In genomic region chr7:138880881-138881577, GRCh38 we compare ENCODE assay signal across 21 cellular contexts.
DNase-seq lines count a peak whose midpoint lies in the region; TF ChIP-seq lines count a peak whose summit lies in the region.
"Had no signal": no experiment of that assay in that cellular context is flagged by ENCODE, and none has a peak within 500 bp of the region (broad histone marks: within the 10 kb centered on the region; RNA-seq: fewer than 3 reads in every experiment).

No MANE protein-coding gene starts in this region.

- no peak for TF ChIP-seq CTCF in AG10803 (conservative IDR thresholded peaks at IDR 0.05; ENCODE audit: low read length)
- no peak for TF ChIP-seq CTCF in fibroblast of the aortic adventitia (IDR thresholded peaks at IDR 0.05; ENCODE audit: insufficient read depth, low read length)
- no peak for TF ChIP-seq CTCF in neural progenitor cell (IDR thresholded peaks at IDR 0.05)
- TF ChIP-seq CTCF in OCI-LY7 (conservative IDR thresholded peaks at IDR 0.05; ENCODE audit: low read length), result no peak

- CTCF ChIA-PET in OCI-LY7 (lab: Charles Lee; ENCODE audit: unreplicated experiment), result no interaction called here

- H3K9ac ChIP-seq in neural progenitor cell, result no peak overlapping the region
- H3K9ac ChIP-seq: parathyroid adenoma had no signal

- no peak overlapping the region for H2AFZ ChIP-seq in neural progenitor cell (replicated peaks)
- no peak overlapping the region for H2AFZ ChIP-seq in OCI-LY7 (ENCODE audit: low read length)
- H2AFZ ChIP-seq: parathyroid adenoma had no signal

- H3K9me2 ChIP-seq in OCI-LY7 (ENCODE audit: insufficient read depth, low read length), result no peaks in the 10 kb centered on the region

- H3F3A ChIP-seq in neural progenitor cell (ENCODE audit: low read depth), result no peaks in the 10 kb centered on the region

- peaks cover 3% of the 10 kb centered on the region for H3K4me1 Mint-ChIP-seq in neural progenitor cell

- H3K4me3 ChIP-seq in AG10803 (ENCODE audit: low read length) (no peak overlapping the region), fibroblast of the aortic adventitia (ENCODE audit: low read depth, low read length) (no peak overlapping the region), neural progenitor cell (no peak overlapping the region), OCI-LY7 (ENCODE audit: low read depth, low read length, poor library complexity, severe bottlenecking) (no peak overlapping the region)
- H3K4me3 ChIP-seq: K562 had no signal

- H3K36me3 ChIP-seq in neural progenitor cell (no peaks in the 10 kb centered on the region), OCI-LY7 (ENCODE audit: insufficient read depth, low read length) (no peaks in the 10 kb centered on the region)
- H3K36me3 ChIP-seq: brain microvascular endothelial cell had no signal

- H3K27ac ChIP-seq in neural progenitor cell (no peak overlapping the region), OCI-LY7 (ENCODE audit: low read depth, low read length, poor library complexity, severe bottlenecking) (no peak overlapping the region)
- H3K27ac ChIP-seq: brain microvascular endothelial cell, parathyroid adenoma had no signal

- H3K27ac Mint-ChIP-seq in neural progenitor cell, result peak overlapping the region; percentile 3

- H3K4me3 Mint-ChIP-seq in neural progenitor cell, result no peak overlapping the region
- H3K4me3 Mint-ChIP-seq: activated CD8-positive, alpha-beta T cell treated with anti-CD3 and anti-CD28 coated beads for 36 hours; activated naive CD8-positive, alpha-beta T cell; activated T-cell treated with anti-CD3 and anti-CD28 coated beads, Interleukin-2, amount 50 U/mL, for 4 hours; natural killer cell had no signal

- H3K9me3 ChIP-seq in neural progenitor cell (ENCODE audit: low read depth) (no peaks in the 10 kb centered on the region), OCI-LY7 (ENCODE audit: low read length) (no peaks in the 10 kb centered on the region)

- H3K9me3 Mint-ChIP-seq in neural progenitor cell, result no peaks in the 10 kb centered on the region
- H3K9me3 Mint-ChIP-seq: activated CD8-positive, alpha-beta T cell treated with anti-CD3 and anti-CD28 coated beads for 36 hours; activated T-cell treated with anti-CD3 and anti-CD28 coated beads, Interleukin-2, amount 50 U/mL, for 4 hours; CD4-positive, alpha-beta memory T cell; natural killer cell had no signal

- no peaks in the 10 kb centered on the region for H3K27me3 ChIP-seq in neural progenitor cell
- H3K27me3 ChIP-seq: brain microvascular endothelial cell had no signal

- BruUV-seq in OCI-LY7 (replicated peaks; lab: Mats Ljungman, UMichigan), result no TSS peak

- H3K4me2 ChIP-seq in neural progenitor cell, result no peak overlapping the region
- H3K4me2 ChIP-seq in OCI-LY7 (ENCODE audit: low read length), result no peak overlapping the region

- peaks cover 30% of the 10 kb centered on the region for H3K36me3 Mint-ChIP-seq in neural progenitor cell
- H3K36me3 Mint-ChIP-seq: activated naive CD8-positive, alpha-beta T cell; CD4-positive, alpha-beta memory T cell; natural killer cell had no signal

- POLR2A ChIA-PET in OCI-LY7 (lab: Charles Lee), result no interaction called here

- in situ Hi-C loops in SK-MEL-5 (cut with HindIII; ENCODE audit: low pct_unique_long_range_greater_than_20kb, low sequenced_read_pairs), result no loop called here

- peaks cover 6% of the 10 kb centered on the region for H3K27me3 Mint-ChIP-seq in neural progenitor cell (ENCODE audit: insufficient read depth, low read depth)
- H3K27me3 Mint-ChIP-seq: activated CD8-positive, alpha-beta T cell treated with anti-CD3 and anti-CD28 coated beads for 36 hours; activated naive CD8-positive, alpha-beta T cell; CD4-positive, alpha-beta memory T cell had no signal

- no peaks in the 10 kb centered on the region for H4K20me1 ChIP-seq in neural progenitor cell (ENCODE audit: low read depth)
- no peaks in the 10 kb centered on the region for H4K20me1 ChIP-seq in OCI-LY7 (ENCODE audit: insufficient read depth, low read length)

- H3K4me1 ChIP-seq in neural progenitor cell (no peaks in the 10 kb centered on the region), OCI-LY7 (ENCODE audit: insufficient read depth, low read length, poor library complexity, severe bottlenecking) (no peaks in the 10 kb centered on the region)

- intact Hi-C loops in OCI-LY7 (cut with micrococcal nuclease; ENCODE audit: unreplicated experiment), result no loop called here

- H3K79me2 ChIP-seq in neural progenitor cell (ENCODE audit: low read depth) (no peaks in the 10 kb centered on the region), OCI-LY7 (ENCODE audit: insufficient read depth, low read depth, low read length) (no peaks in the 10 kb centered on the region)

- DNase-seq in AG10803 (ENCODE audit: low read depth) (peak; percentile 69), SK-MEL-5 (ENCODE audit: low read depth, low spot score) (peak; percentile 52), fibroblast of the aortic adventitia (ENCODE audit: low read depth) (peak; percentile 97), neural progenitor cell (ENCODE audit: low spot score) (no peak), OCI-M1 (lab: John Stamatoyannopoulos, UW) (no peak), OCI-LY7 (ENCODE audit: low spot score) (no peak), SIG-M5 (lab: John Stamatoyannopoulos, UW) (no peak), NCI-H748 treated with DMSO at 0.1 percent for 48 hours (lab: John Stamatoyannopoulos, UW) (no peak)
- DNase-seq: activated CD4-positive, CD25-positive, alpha-beta regulatory T cell; activated CD8-positive, alpha-beta T cell treated with anti-CD3 and anti-CD28 coated beads for 36 hours; activated T-cell treated with anti-CD3 and anti-CD28 coated beads, Interleukin-2, amount 50 U/mL, for 4 hours; brain microvascular endothelial cell; CD4-positive, alpha-beta memory T cell; natural killer cell; NCI-H1930; stimulated activated naive CD8-positive, alpha-beta T cell treated with anti-CD3 and anti-CD28 coated beads, Interleukin-15, Interleukin-2, amounts not matched to agents 100 U/mL and 50 U/mL, for 24 hours; T-helper 9 cell; trophoblast cell had no signal

Comparison
In these comparisons a context has a peak if more than half of its experiments do, and no peak if none do; other contexts are left out.
1. DNase-seq: peak in AG10803 (single experiment), SK-MEL-5 (single experiment) and fibroblast of the aortic adventitia (single experiment); none in neural progenitor cell (single experiment), OCI-M1 (single experiment), OCI-LY7 (single experiment), SIG-M5 (single experiment) and NCI-H748 treated with DMSO at 0.1 percent for 48 hours (single experiment).